ENCODE assay signal across 8 cellular contexts in the genomic region with DNA sequence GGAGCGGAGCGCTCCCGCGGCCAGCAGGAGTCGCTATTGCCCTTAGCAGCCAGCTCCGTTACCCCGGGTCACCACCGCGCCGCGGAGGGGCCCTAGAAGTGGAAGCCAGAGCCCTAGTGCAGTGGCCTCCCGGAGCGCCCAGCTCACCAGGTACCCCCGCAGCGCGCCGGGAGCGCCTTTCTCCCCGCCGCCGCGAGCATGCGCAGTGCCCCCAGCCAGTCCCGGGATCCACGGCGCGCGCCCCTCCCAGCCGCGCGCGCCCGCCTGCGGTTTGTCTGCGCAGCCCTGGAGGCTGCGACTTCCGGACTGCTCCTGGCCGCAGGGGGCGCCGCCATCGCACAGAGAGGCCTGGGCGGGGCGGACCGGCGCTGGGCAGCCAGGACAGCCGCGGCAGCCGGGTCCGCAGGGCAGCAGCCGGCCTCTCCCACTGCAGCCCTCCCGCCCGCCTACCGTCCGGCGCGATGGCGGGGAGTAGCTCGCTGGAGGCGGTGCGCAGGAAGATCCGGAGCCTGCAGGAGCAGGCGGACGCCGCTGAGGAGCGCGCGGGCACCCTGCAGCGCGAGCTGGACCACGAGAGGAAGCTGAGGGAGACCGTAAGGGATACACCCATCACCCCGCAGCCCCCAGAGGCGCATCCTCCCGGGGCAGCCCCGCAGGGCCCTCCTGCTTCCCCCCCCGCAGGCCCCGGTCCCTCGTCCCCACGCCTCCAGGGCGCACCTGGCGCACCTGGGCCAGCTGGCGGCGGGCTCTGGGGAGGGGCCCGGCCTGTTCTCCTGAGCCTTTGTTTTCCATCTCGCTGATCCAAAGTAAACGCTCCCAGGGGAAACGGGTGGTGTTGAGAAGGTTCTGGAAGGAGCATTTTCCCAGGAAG. TPM values are rescaled to one million over a fixed set of nuclear protein-coding genes. Genes with fewer than 3 reads are reported as not detected.
DNase-seq lines count a peak whose midpoint lies in the region; ATAC-seq and TF ChIP-seq lines count a peak whose summit lies in the region.

No MANE protein-coding gene starts in this region.

- H3K4me2 ChIP-seq in parathyroid adenoma (ENCODE audit: low read length), result peak overlapping the region; percentile 86

- ATAC-seq in HG02571 (IDR thresholded peaks at IDR 0.05; ENCODE audit: unreplicated experiment) (peak; percentile 79), SK-N-SH treated with all-trans-retinoic acid at 6 μM for 48 hours (peak; percentile 48), Right ventricle myocardium inferior (peak; percentile 82)

- peaks cover 26% of the 10 kb centered on the region for H3K27me3 Mint-ChIP-seq in activated naive CD8-positive, alpha-beta T cell

- intact Hi-C loops in Right ventricle myocardium inferior (cut with DNase I), result loop anchor here (1.0 kb wide), 2 partner anchors 41 to 45 kb away; no protein-coding TSS in a partner anchor
- intact Hi-C loops in tibial artery (cut with DNase I; ENCODE audit: low total_unique reads), result loop anchor here (5.0 kb wide), 2 partner anchors 44 to 354 kb away; no protein-coding TSS in a partner anchor

- peak; percentile 95 for TF ChIP-seq CTCF in GM10266 (IDR thresholded peaks at IDR 0.05; ENCODE audit: control insufficient read depth, insufficient read depth, low read depth, missing control alignments)
- peak; percentile 81 for TF ChIP-seq CTCF in parathyroid adenoma (IDR thresholded peaks at IDR 0.05)
- peak; percentile 94 for TF ChIP-seq CTCF in tibial artery (IDR thresholded peaks at IDR 0.05)

- H3K4me1 Mint-ChIP-seq in activated naive CD8-positive, alpha-beta T cell (ENCODE audit: low read depth), result peaks cover 16% of the 10 kb centered on the region

- no peak overlapping the region for H3K9ac ChIP-seq in parathyroid adenoma

- no peaks in the 10 kb centered on the region for H3K9me3 ChIP-seq in parathyroid adenoma (ENCODE audit: control insufficient read depth, low read length)
- no peaks in the 10 kb centered on the region for H3K9me3 ChIP-seq in tibial artery

- H3K27ac ChIP-seq in parathyroid adenoma, result peak overlapping the region; percentile 79
- H3K27ac ChIP-seq in tibial artery, result peak overlapping the region; percentile 93 to 97

- no peaks in the 10 kb centered on the region for H3K4me1 ChIP-seq in parathyroid adenoma
- H3K4me1 ChIP-seq in tibial artery, result peaks cover 0 to 66% (median 50%) of the 10 kb centered on the region in 4 donors

- H2AFZ ChIP-seq in parathyroid adenoma, result peak overlapping the region; percentile 74

- H3K27ac Mint-ChIP-seq in activated naive CD8-positive, alpha-beta T cell, result peak overlapping the region; percentile 41

- DNase-seq in GM10266 (ENCODE audit: extremely low spot score) (peak; percentile 96), NAMALWA (ENCODE audit: low spot score) (peak; percentile 87), Right ventricle myocardium inferior (ENCODE audit: missing footprints) (peak; percentile 96), tibial artery (peak; percentile 90 to 95)

- H3K27me3 ChIP-seq in parathyroid adenoma (ENCODE audit: control insufficient read depth, insufficient read depth, low read length) (no peaks in the 10 kb centered on the region), tibial artery (no peaks in the 10 kb centered on the region)

- no peaks in the 10 kb centered on the region for H3K36me3 ChIP-seq in parathyroid adenoma (ENCODE audit: control insufficient read depth, insufficient read depth, low read length)
- H3K36me3 ChIP-seq in tibial artery, result peaks cover 11 to 42% (median 31%) of the 10 kb centered on the region in 3 donors

- no peaks in the 10 kb centered on the region for H3K36me3 Mint-ChIP-seq in activated naive CD8-positive, alpha-beta T cell

- H3K79me2 ChIP-seq in parathyroid adenoma, result no peaks in the 10 kb centered on the region

- no peaks in the 10 kb centered on the region for H3K9me3 Mint-ChIP-seq in activated naive CD8-positive, alpha-beta T cell (ENCODE audit: low read depth)

- H3K4me3 ChIP-seq in parathyroid adenoma (ENCODE audit: low read depth, low read length), result peak overlapping the region; percentile 73
- peak overlapping the region; percentile 90 to 95 for H3K4me3 ChIP-seq in tibial artery

- peak overlapping the region; percentile 92 for H3K4me3 Mint-ChIP-seq in activated naive CD8-positive, alpha-beta T cell

TF ChIP-seq in SK-N-SH treated with all-trans-retinoic acid at 6 μM for 48 hours, 23 proteins besides CTCF, POLR2A, EP300 and RAD21:
- TF ChIP-seq GLIS3 (CRISPR knock-in tag; IDR thresholded peaks at IDR 0.05), result peak; percentile 95
- no peak for TF ChIP-seq CSDC2 (CRISPR knock-in tag; IDR thresholded peaks at IDR 0.05)
- TF ChIP-seq ZFP3 (CRISPR knock-in tag; IDR thresholded peaks at IDR 0.05), result peak; percentile 18; the same call in 1 of the 2 replicates
- 0 out of 2 replicates have a peak, but pooled peaks have one; percentile 13 for TF ChIP-seq PPARA (CRISPR knock-in tag; IDR thresholded peaks at IDR 0.05; ENCODE audit: borderline replicate concordance)
- TF ChIP-seq, protein P1, sequence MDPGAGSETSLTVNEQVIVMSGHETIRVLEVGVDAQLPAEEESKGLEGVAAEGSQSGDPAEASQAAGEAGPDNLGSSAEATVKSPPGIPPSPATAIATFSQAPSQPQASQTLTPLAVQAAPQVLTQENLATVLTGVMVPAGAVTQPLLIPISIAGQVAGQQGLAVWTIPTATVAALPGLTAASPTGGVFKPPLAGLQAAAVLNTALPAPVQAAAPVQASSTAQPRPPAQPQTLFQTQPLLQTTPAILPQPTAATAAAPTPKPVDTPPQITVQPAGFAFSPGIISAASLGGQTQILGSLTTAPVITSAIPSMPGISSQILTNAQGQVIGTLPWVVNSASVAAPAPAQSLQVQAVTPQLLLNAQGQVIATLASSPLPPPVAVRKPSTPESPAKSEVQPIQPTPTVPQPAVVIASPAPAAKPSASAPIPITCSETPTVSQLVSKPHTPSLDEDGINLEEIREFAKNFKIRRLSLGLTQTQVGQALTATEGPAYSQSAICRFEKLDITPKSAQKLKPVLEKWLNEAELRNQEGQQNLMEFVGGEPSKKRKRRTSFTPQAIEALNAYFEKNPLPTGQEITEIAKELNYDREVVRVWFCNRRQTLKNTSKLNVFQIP (CRISPR knock-in tag; IDR thresholded peaks at IDR 0.05; ENCODE audit: borderline replicate concordance, low read depth), result no peak
- TF ChIP-seq ZNF8 (CRISPR knock-in tag; IDR thresholded peaks at IDR 0.05), result no peak
- 0 out of 2 replicates have a peak, but pooled peaks have one; percentile 53 for TF ChIP-seq SNAI2 (CRISPR knock-in tag; IDR thresholded peaks at IDR 0.05)
- TF ChIP-seq TOX (CRISPR knock-in tag; IDR thresholded peaks at IDR 0.05; ENCODE audit: borderline replicate concordance), result peak; percentile 73; the same call in 1 of the 2 replicates
- TF ChIP-seq ZC3H10 (CRISPR knock-in tag; IDR thresholded peaks at IDR 0.05), result peak; percentile 95
- peak; percentile 49; the same call in 1 of the 2 replicates for TF ChIP-seq ZFP30 (CRISPR knock-in tag; IDR thresholded peaks at IDR 0.05)
- peak; percentile 68; the same call in 1 of the 2 replicates for TF ChIP-seq RARB (CRISPR knock-in tag; IDR thresholded peaks at IDR 0.05)
- TF ChIP-seq ISL1 (CRISPR knock-in tag; IDR thresholded peaks at IDR 0.05), result no peak

RNA-seq across cellular contexts. Expression of a gene that starts 5.8 kb away (rescaled TPM):
- total RNA-seq in Right ventricle myocardium inferior, result 13,805 TPM

Comparison
In these comparisons a context has a peak if more than half of its experiments do, and no peak if none do; other contexts are left out.
1. Peak in every context shown above with its lines: DNase-seq, ATAC-seq, H3K4me3 ChIP-seq and H3K27ac ChIP-seq.